ENCODE assay signal across 8 cellular contexts in genomic region chr2:18559531-18559930, GRCh38. TPM values are rescaled to one million over a fixed set of nuclear protein-coding genes. Genes with fewer than 3 reads are reported as not detected.
A peak's percentile ranks its signal among the peaks of the same experiment; 100 is the strongest.
DNase-seq lines count a peak whose midpoint lies in the region; TF ChIP-seq lines count a peak whose summit lies in the region.

No MANE protein-coding gene starts in this region.

- intact Hi-C loops in spleen (cut with DNase I; ENCODE audit: low total_unique reads): no loop called here

- no peak for TF ChIP-seq POLR2A in spleen (IDR thresholded peaks at IDR 0.05)

- peaks cover 33% of the 10 kb centered on the region for H3K4me1 Mint-ChIP-seq in activated CD4-positive, alpha-beta memory T cell treated with anti-CD3 and anti-CD28 coated beads, Interleukin-2, amount 10 ng/mL, durations not matched to agents 7 days and 5 days

- H3K9me3 Mint-ChIP-seq in activated CD4-positive, alpha-beta memory T cell treated with anti-CD3 and anti-CD28 coated beads, Interleukin-2, amount 10 ng/mL, durations not matched to agents 7 days and 5 days: no peaks in the 10 kb centered on the region

- peak overlapping the region; percentile 95 for H3K27ac Mint-ChIP-seq in activated CD4-positive, alpha-beta memory T cell treated with anti-CD3 and anti-CD28 coated beads, Interleukin-2, amount 10 ng/mL, durations not matched to agents 7 days and 5 days

- no peaks in the 10 kb centered on the region for H3K27me3 ChIP-seq in hepatocyte
- H3K27me3 ChIP-seq in spleen (replicated peaks in 1 of 7): no peaks in the 10 kb centered on the region

- peaks cover 27% of the 10 kb centered on the region for H3K36me3 Mint-ChIP-seq in activated CD4-positive, alpha-beta memory T cell treated with anti-CD3 and anti-CD28 coated beads, Interleukin-2, amount 10 ng/mL, durations not matched to agents 7 days and 5 days (ENCODE audit: low read depth)

- H3K79me2 ChIP-seq in hepatocyte: peaks cover 50% of the 10 kb centered on the region

- TF ChIP-seq CTCF in hepatocyte (IDR thresholded peaks at IDR 0.05; ENCODE audit: poor library complexity) (no peak), spleen (IDR thresholded peaks at IDR 0.05 in 8 of 11, conservative IDR thresholded peaks at IDR 0.05 in 3 of 11) (no peak)

- peaks cover 4% of the 10 kb centered on the region for H4K20me1 ChIP-seq in hepatocyte (ENCODE audit: insufficient read depth, poor library complexity, severe bottlenecking)

- H3K4me3 Mint-ChIP-seq in activated CD4-positive, alpha-beta memory T cell treated with anti-CD3 and anti-CD28 coated beads, Interleukin-2, amount 10 ng/mL, durations not matched to agents 7 days and 5 days: peak overlapping the region; percentile 92

- H2AFZ ChIP-seq in hepatocyte: peak overlapping the region; percentile 56

- H3K4me1 ChIP-seq in hepatocyte (ENCODE audit: insufficient read depth): peaks cover 17% of the 10 kb centered on the region
- H3K4me1 ChIP-seq in spleen: peaks cover 11 to 47% (median 38%) of the 10 kb centered on the region in 6 donors

- H3K36me3 ChIP-seq in hepatocyte (replicated peaks; ENCODE audit: insufficient read depth, low read depth) (no peaks in the 10 kb centered on the region), spleen (peaks cover 0 to 29% (median 9%) of the 10 kb centered on the region in 6 donors)

- WGBS in hepatocyte (ENCODE audit: low lambda C conversion rate, missing lambda C conversion rate): 2% methylated on average over 8 of the region's 8 CpGs
- 1 to 4% (median 3%) methylated on average over 8 of the region's 8 CpGs for WGBS in spleen, 5 donors

- H3K9me3 ChIP-seq in hepatocyte (ENCODE audit: low read depth) (peaks cover 4% of the 10 kb centered on the region), spleen (peaks cover 0 to 12% (median 10%) of the 10 kb centered on the region in 8 donors)

- no peaks in the 10 kb centered on the region for H3K9me2 ChIP-seq in hepatocyte (replicated peaks; ENCODE audit: insufficient read depth)

- H3K4me3 ChIP-seq in hepatocyte: peak overlapping the region; percentile 62
- peak overlapping the region; percentile 67 to 93 (median 86) for H3K4me3 ChIP-seq in spleen

- H3K27me3 Mint-ChIP-seq in activated CD4-positive, alpha-beta memory T cell treated with anti-CD3 and anti-CD28 coated beads, Interleukin-2, amount 10 ng/mL, durations not matched to agents 7 days and 5 days: no peaks in the 10 kb centered on the region

- peak overlapping the region; percentile 97 for H3K27ac ChIP-seq in hepatocyte
- peak overlapping the region; percentile 94 to 99 (median 98) for H3K27ac ChIP-seq in spleen

- H3K4me2 ChIP-seq in hepatocyte: peak overlapping the region; percentile 88

- POLR2A ChIA-PET in activated CD4-positive, alpha-beta memory T cell treated with anti-CD3 and anti-CD28 coated beads, Interleukin-2, amount 10 ng/mL, durations not matched to agents 7 days and 5 days (lab: Charles Lee): interaction anchor here (1.0 to 2.5 kb wide), 10 partner anchors 10 to 1493 kb away, joined by 3 to 19 read pairs (median 5); partner anchors contain the start of gene TTC32

- CTCF ChIA-PET in activated CD4-positive, alpha-beta memory T cell treated with anti-CD3 and anti-CD28 coated beads, Interleukin-2, amount 10 ng/mL, durations not matched to agents 7 days and 5 days (lab: Charles Lee): interaction anchor here (1.0 kb wide), 1 partner anchor 39 kb away, joined by 3 read pairs; no protein-coding TSS in a partner anchor

- peak; percentile 6 for DNase-seq in stimulated activated CD4-positive, alpha-beta T cell treated with anti-CD3 and anti-CD28 coated beads, Interleukin-4, amount 100 ng/mL, for 24 hours
- no peak for DNase-seq in stimulated activated CD4-positive, alpha-beta T cell treated with anti-CD3 and anti-CD28 coated beads, Interleukin-12 subunit alpha, Interleukin-12 subunit beta, amount 100 ng/mL, for 4 hours
- no peak for DNase-seq in activated CD4-positive, alpha-beta memory T cell treated with anti-CD3 and anti-CD28 coated beads, Interleukin-2, amount 10 ng/mL, durations not matched to agents 7 days and 5 days
- DNase-seq in hepatocyte (ENCODE audit: low spot score) (no peak), spleen (no peak), kidney glomerular epithelial cell (lab: John Stamatoyannopoulos, UW) (no peak), NCI-H1436 treated with DMSO at 0.1 percent for 48 hours (lab: John Stamatoyannopoulos, UW) (no peak), HT-29 (ENCODE audit: low spot score) (no peak)

RNA-seq across cellular contexts. Expression of gene RDH14, which starts 0.9 kb away (rescaled TPM):
- total RNA-seq in activated CD4-positive, alpha-beta memory T cell treated with anti-CD3 and anti-CD28 coated beads, Interleukin-2, amount 10 ng/mL, durations not matched to agents 7 days and 5 days: 10 to 100 TPM; 13.2 to 14.0 TPM
- 39.5 and 46.5 TPM in 2 replicates for total RNA-seq in hepatocyte
- 38.2 and 49.3 TPM in 2 replicates for polyA plus RNA-seq in hepatocyte
- 10 to 100 TPM; 14.2 to 26.0 (median 21.8) TPM for total RNA-seq in spleen
- 10 to 100 TPM; 17.6 to 19.3 (median 18.8) TPM for polyA plus RNA-seq in spleen
- total RNA-seq in HT-29 (2014; rRNA removed; shearing (Covaris generic)): 18.7 and 19.6 TPM in 2 replicates

RNA-seq across cellular contexts. Expression of gene NT5C1B, which starts 29.8 kb away (rescaled TPM):
- total RNA-seq in activated CD4-positive, alpha-beta memory T cell treated with anti-CD3 and anti-CD28 coated beads, Interleukin-2, amount 10 ng/mL, durations not matched to agents 7 days and 5 days: not detected
- total RNA-seq in hepatocyte: not detected in 2 replicates
- polyA plus RNA-seq in hepatocyte: 0.22 and 0.51 TPM in 2 replicates
- total RNA-seq in spleen: not detected
- polyA plus RNA-seq in spleen: not detected
- not detected in 2 replicates for total RNA-seq in HT-29 (2014; rRNA removed; shearing (Covaris generic))
